Comparison of ENCODE assay signal across 8 cellular contexts in genomic region chrX:19350831-19351447, GRCh38. TPM values are rescaled to one million over a fixed set of nuclear protein-coding genes. Genes with fewer than 3 reads are reported as not detected.
A peak's percentile ranks its signal among the peaks of the same experiment; 100 is the strongest.
DNase-seq lines count a peak whose midpoint lies in the region; ATAC-seq and TF ChIP-seq lines count a peak whose summit lies in the region.

No MANE protein-coding gene starts in this region.

- no peak for TF ChIP-seq POLR2A in NB4 (IDR thresholded peaks at IDR 0.05; ENCODE audit: extremely low read depth, insufficient read length)

- CTCF ChIA-PET in activated CD8-positive, alpha-beta memory T cell treated with anti-CD3 and anti-CD28 coated beads, Interleukin-2, amount 10 ng/mL, durations not matched to agents 7 days and 5 days (lab: Charles Lee) = interaction anchor here (1.1 kb wide), 1 partner anchor 554 kb away, joined by 3 read pairs; no protein-coding TSS in a partner anchor

- no peak for TF ChIP-seq CTCF in NB4 (IDR thresholded peaks at IDR 0.05; ENCODE audit: low read depth, low read length)

- no peaks in the 10 kb centered on the region for H3K27me3 Mint-ChIP-seq in activated CD8-positive, alpha-beta memory T cell treated with anti-CD3 and anti-CD28 coated beads, Interleukin-2, amount 10 ng/mL, durations not matched to agents 7 days and 5 days
- H3K27me3 Mint-ChIP-seq in stimulated activated naive B cell treated with anti-CD40 and anti-IgM and Interleukin-4, amounts not matched to agents 10 μg/mL and 1 μg/mL and 100 μg/mL, for 72 hours = no peaks in the 10 kb centered on the region

- H3K4me3 ChIP-seq in NB4 (ENCODE audit: low read depth, low read length) = no peak overlapping the region

- peaks cover 33% of the 10 kb centered on the region for H3K4me1 Mint-ChIP-seq in activated CD8-positive, alpha-beta memory T cell treated with anti-CD3 and anti-CD28 coated beads, Interleukin-2, amount 10 ng/mL, durations not matched to agents 7 days and 5 days
- peaks cover 9 to 12% of the 10 kb centered on the region in 2 donors for H3K4me1 Mint-ChIP-seq in stimulated activated naive B cell treated with anti-CD40 and anti-IgM and Interleukin-4, amounts not matched to agents 10 μg/mL and 1 μg/mL and 100 μg/mL, for 72 hours

- no peaks in the 10 kb centered on the region for H3K9me3 Mint-ChIP-seq in activated CD8-positive, alpha-beta memory T cell treated with anti-CD3 and anti-CD28 coated beads, Interleukin-2, amount 10 ng/mL, durations not matched to agents 7 days and 5 days (ENCODE audit: low read depth)
- no peaks in the 10 kb centered on the region for H3K9me3 Mint-ChIP-seq in stimulated activated naive B cell treated with anti-CD40 and anti-IgM and Interleukin-4, amounts not matched to agents 10 μg/mL and 1 μg/mL and 100 μg/mL, for 72 hours

- peak; percentile 78 for ATAC-seq in activated CD8-positive, alpha-beta memory T cell treated with anti-CD3 and anti-CD28 coated beads, Interleukin-2, amount 10 ng/mL, durations not matched to agents 7 days and 5 days
- ATAC-seq in HG02763 (IDR thresholded peaks at IDR 0.05; ENCODE audit: unreplicated experiment) = peak; percentile 91
- ATAC-seq in stimulated activated naive B cell treated with anti-CD40 and anti-IgM and Interleukin-4, amounts not matched to agents 10 μg/mL and 1 μg/mL and 100 μg/mL, for 72 hours (replicated peaks) = peak; percentile 80 to 87

- no peak for DNase-seq in activated CD8-positive, alpha-beta memory T cell treated with anti-CD3 and anti-CD28 coated beads, Interleukin-2, amount 10 ng/mL, durations not matched to agents 7 days and 5 days
- no peak for DNase-seq in activated CD8-positive, alpha-beta memory T cell treated with anti-CD3 and anti-CD28 coated beads, Interleukin-2, amount 50 U/mL, for 48 hours
- DNase-seq in NB4 (ENCODE audit: low read depth) = peak; percentile 58
- no peak for DNase-seq in stimulated activated naive B cell treated with anti-CD40 and anti-IgM and Interleukin-4, amounts not matched to agents 10 μg/mL and 1 μg/mL and 100 μg/mL, for 72 hours
- no peak for DNase-seq in DMS153 treated with DMSO at 0.1 percent for 48 hours (lab: John Stamatoyannopoulos, UW; ENCODE audit: unreplicated experiment)
- DNase-seq in LoVo (ENCODE audit: low spot score) = no peak
- no peak for DNase-seq in NCI-H2196 treated with DMSO at 0.1 percent for 48 hours (lab: John Stamatoyannopoulos, UW; ENCODE audit: unreplicated experiment)

- H3K4me3 Mint-ChIP-seq in activated CD8-positive, alpha-beta memory T cell treated with anti-CD3 and anti-CD28 coated beads, Interleukin-2, amount 10 ng/mL, durations not matched to agents 7 days and 5 days = no peak overlapping the region
- no peak overlapping the region for H3K4me3 Mint-ChIP-seq in stimulated activated naive B cell treated with anti-CD40 and anti-IgM and Interleukin-4, amounts not matched to agents 10 μg/mL and 1 μg/mL and 100 μg/mL, for 72 hours

- H3K36me3 Mint-ChIP-seq in activated CD8-positive, alpha-beta memory T cell treated with anti-CD3 and anti-CD28 coated beads, Interleukin-2, amount 10 ng/mL, durations not matched to agents 7 days and 5 days = peaks cover 32% of the 10 kb centered on the region
- H3K36me3 Mint-ChIP-seq in stimulated activated naive B cell treated with anti-CD40 and anti-IgM and Interleukin-4, amounts not matched to agents 10 μg/mL and 1 μg/mL and 100 μg/mL, for 72 hours = peaks cover 13 to 16% of the 10 kb centered on the region in 2 donors

- H3K27ac Mint-ChIP-seq in activated CD8-positive, alpha-beta memory T cell treated with anti-CD3 and anti-CD28 coated beads, Interleukin-2, amount 10 ng/mL, durations not matched to agents 7 days and 5 days = peak overlapping the region; percentile 87
- H3K27ac Mint-ChIP-seq in stimulated activated naive B cell treated with anti-CD40 and anti-IgM and Interleukin-4, amounts not matched to agents 10 μg/mL and 1 μg/mL and 100 μg/mL, for 72 hours = peak overlapping the region; percentile 63

RNA-seq across cellular contexts. Expression of gene PDHA1, which starts 7.2 kb away (rescaled TPM):
- 100 to 1,000 TPM; 162 to 180 TPM for total RNA-seq in activated CD8-positive, alpha-beta memory T cell treated with anti-CD3 and anti-CD28 coated beads, Interleukin-2, amount 10 ng/mL, durations not matched to agents 7 days and 5 days
